Comparison of ENCODE assay signal across 8 cellular contexts in genomic region chr2:64283641-64284371, GRCh38.
DNase-seq lines count a peak whose midpoint lies in the region; ATAC-seq, FAIRE-seq and TF ChIP-seq lines count a peak whose summit lies in the region.

No MANE protein-coding gene starts in this region.

- H4K20me1 ChIP-seq in endothelial cell of umbilical vein (replicated peaks; ENCODE audit: control insufficient read depth, extremely low read depth, insufficient read depth, low read length) = no peaks in the 10 kb centered on the region

- POLR2A ChIA-PET in endothelial cell of umbilical vein (lab: Charles Lee) = no interaction called here

- no peak for TF ChIP-seq POLR2A in endothelial cell of umbilical vein (IDR thresholded peaks at IDR 0.05; ENCODE audit: low read depth, low read length)

- ATAC-seq in GM19468 (IDR thresholded peaks at IDR 0.05; ENCODE audit: extremely low read depth, unreplicated experiment) = peak; percentile 70
- ATAC-seq in HG03521 (IDR thresholded peaks at IDR 0.05; ENCODE audit: unreplicated experiment) = peak; percentile 80

- intact Hi-C loops in endothelial cell of umbilical vein (cut with micrococcal nuclease) = no loop called here

- H3K4me3 ChIP-seq in GM06990 (replicated peaks; ENCODE audit: low read depth, low read length) = peak overlapping the region; percentile 12; the same call in 1 of the 2 replicates
- no peak overlapping the region for H3K4me3 ChIP-seq in endothelial cell of umbilical vein (replicated peaks in 1 of 3; ENCODE audit: insufficient read depth in 1 of 3, low read depth in 1 of 3, low read length in 3 of 3)
- H3K4me3 ChIP-seq in thymus (ENCODE audit: low read length) = peak overlapping the region; percentile 23

- DNase-seq in GM06990 (ENCODE audit: extremely low read depth, insufficient read length) (no peak), endothelial cell of umbilical vein (ENCODE audit: low read depth, low spot score) (peak; percentile 22), cortex of kidney (lab: John Stamatoyannopoulos, UW) (no peak), SIG-M5 (lab: John Stamatoyannopoulos, UW) (no peak), anterior cingulate cortex (lab: John Stamatoyannopoulos, UW) (no peak)

- H3K27ac ChIP-seq in endothelial cell of umbilical vein (ENCODE audit: insufficient read depth, low read depth, low read length) = no peak overlapping the region
- peak overlapping the region; percentile 94 for H3K27ac ChIP-seq in thymus (ENCODE audit: low read depth)

- H3K27me3 ChIP-seq in GM06990 (replicated peaks; ENCODE audit: control insufficient read depth, insufficient read depth, low read length) (no peaks in the 10 kb centered on the region), endothelial cell of umbilical vein (ENCODE audit: control insufficient read depth in 2 of 2, insufficient read depth in 2 of 2, low read length in 2 of 2) (no peaks in the 10 kb centered on the region), thymus (ENCODE audit: control insufficient read depth, insufficient read depth) (no peaks in the 10 kb centered on the region)

- 63% methylated on average over 16 of the region's 16 CpGs for WGBS in thymus

- no peaks in the 10 kb centered on the region for H3K9me1 ChIP-seq in endothelial cell of umbilical vein (replicated peaks; ENCODE audit: control insufficient read depth, extremely low read depth, insufficient read depth, low read length)

- H3K36me3 ChIP-seq in GM06990 (ENCODE audit: control insufficient read depth, insufficient read depth, low read length) (no peaks in the 10 kb centered on the region), endothelial cell of umbilical vein (ENCODE audit: control insufficient read depth in 2 of 2, extremely low read depth in 1 of 2, insufficient read depth in 2 of 2, low read length in 2 of 2) (no peaks in the 10 kb centered on the region), thymus (ENCODE audit: control insufficient read depth, insufficient read depth) (no peaks in the 10 kb centered on the region)

- H3K4me1 ChIP-seq in endothelial cell of umbilical vein (ENCODE audit: control insufficient read depth, extremely low read depth, insufficient read depth, low read length) (no peaks in the 10 kb centered on the region), thymus (ENCODE audit: control insufficient read depth, insufficient read depth, low read length) (peaks cover 24% of the 10 kb centered on the region)

- CTCF ChIA-PET in endothelial cell of umbilical vein (lab: Charles Lee) = no interaction called here

- H3K4me2 ChIP-seq in endothelial cell of umbilical vein (ENCODE audit: insufficient read depth, low read length) = no peak overlapping the region

- no peak for TF ChIP-seq CTCF in GM06990 (IDR thresholded peaks at IDR 0.05; ENCODE audit: insufficient read depth, low read length, poor library complexity, severe bottlenecking)
- TF ChIP-seq CTCF in endothelial cell of umbilical vein (IDR thresholded peaks at IDR 0.05; ENCODE audit: extremely low read depth in 1 of 2, insufficient read depth in 1 of 2, low read depth in 1 of 2, low read length in 2 of 2) = no peak

- BruUV-seq in endothelial cell of umbilical vein (replicated peaks; lab: Mats Ljungman, UMichigan) = no TSS peak

- no peak for FAIRE-seq in endothelial cell of umbilical vein (lab: Jason Lieb, UNC)

- H3K9me3 ChIP-seq in endothelial cell of umbilical vein (replicated peaks; ENCODE audit: control insufficient read depth, insufficient read depth, low read length) (no peaks in the 10 kb centered on the region), thymus (ENCODE audit: control insufficient read depth) (no peaks in the 10 kb centered on the region)

- no peak overlapping the region for H3K9ac ChIP-seq in endothelial cell of umbilical vein (replicated peaks; ENCODE audit: extremely low read depth, insufficient read depth, low read length)

- dilution Hi-C loops in endothelial cell of umbilical vein (cut with MboI; ENCODE audit: extremely low pct_ligation_motif_present, low sequenced_read_pairs) = no loop called here

- H3K79me2 ChIP-seq in endothelial cell of umbilical vein (ENCODE audit: control insufficient read depth, insufficient read depth, low read length) = no peaks in the 10 kb centered on the region

- no peak overlapping the region for H2AFZ ChIP-seq in endothelial cell of umbilical vein (ENCODE audit: low read depth, low read length)

TF ChIP-seq in endothelial cell of umbilical vein, 7 proteins besides CTCF, POLR2A, EP300 and RAD21:
- TF ChIP-seq FOS (IDR thresholded peaks at IDR 0.05; ENCODE audit: borderline replicate concordance, insufficient read depth, low read length) (no peak), EZH2 (IDR thresholded peaks at IDR 0.05; ENCODE audit: borderline replicate concordance, low read depth, low read length, severe bottlenecking) (no peak), JUN (IDR thresholded peaks at IDR 0.05; ENCODE audit: borderline replicate concordance, insufficient read depth, insufficient read length, low read depth) (no peak), POLR2AphosphoS5 (IDR thresholded peaks at IDR 0.05; ENCODE audit: insufficient read depth, low read depth, low read length) (no peak), MYC (IDR thresholded peaks at IDR 0.05; ENCODE audit: low read depth, low read length) (no peak)

Comparison
In these comparisons a context has a peak if more than half of its experiments do, and no peak if none do; other contexts are left out.
1. H3K4me3 ChIP-seq: peak in GM06990 (single experiment) and thymus (single experiment); none in endothelial cell of umbilical vein (0 of 3).